ENCODE assay signal across 10 cellular contexts in genomic region chr9:69325409-69326212, GRCh38. TPM values are rescaled to one million over a fixed set of nuclear protein-coding genes. Genes with fewer than 3 reads are reported as not detected.
A peak's percentile ranks its signal among the peaks of the same experiment; 100 is the strongest.
DNase-seq lines count a peak whose midpoint lies in the region; ATAC-seq and TF ChIP-seq lines count a peak whose summit lies in the region.
"Had no signal": no experiment of that assay in that cellular context is flagged by ENCODE, and none has a peak within 500 bp of the region (broad histone marks: within the 10 kb centered on the region; RNA-seq: fewer than 3 reads in every experiment).

No MANE protein-coding gene starts in this region.

- H3K9me2 ChIP-seq in SK-N-SH, result no peaks in the 10 kb centered on the region

- TF ChIP-seq POLR2A in body of pancreas (IDR thresholded peaks at IDR 0.05), result no peak

- CTCF ChIA-PET in SK-N-SH (lab: Yijun Ruan, JAX), result interaction anchor here (0.5 kb wide), 1 partner anchor 127 kb away, joined by 3 read pairs; no protein-coding TSS in a partner anchor

- ATAC-seq in SK-N-SH treated with all-trans-retinoic acid at 6 μM for 48 hours (no peak), body of pancreas (peak; percentile 62), left lobe of liver (peak; percentile 59), sciatic nerve (no peak), HG02852 (IDR thresholded peaks at IDR 0.05; ENCODE audit: unreplicated experiment) (no peak)

- peaks cover 0 to 4% of the 10 kb centered on the region in 2 experiments; a peak in 1 of 4 replicates for H3K4me1 ChIP-seq in SK-N-SH (ENCODE audit: control insufficient read depth in 1 of 2, insufficient read depth in 2 of 2, low read depth in 1 of 2, low read length in 1 of 2)
- H3K4me1 ChIP-seq in body of pancreas, result peaks cover 26% of the 10 kb centered on the region

- H2AFZ ChIP-seq in SK-N-SH (ENCODE audit: low read depth), result no peak overlapping the region

- intact Hi-C loops in body of pancreas (cut with DNase I), result no loop called here
- intact Hi-C loops in sciatic nerve (cut with DNase I), result loop anchor here (10.0 kb wide), 1 partner anchor 81 kb away; no protein-coding TSS in a partner anchor

- 0 out of 2 replicates have a peak overlapping the region, but pooled peaks have one; percentile 37 for H3K4me2 ChIP-seq in SK-N-SH

- peaks cover 69% of the 10 kb centered on the region for H3K27me3 ChIP-seq in SK-N-SH (ENCODE audit: insufficient read depth)
- no peaks in the 10 kb centered on the region for H3K27me3 ChIP-seq in body of pancreas

- H3K4me3 ChIP-seq in SK-N-SH (ENCODE audit: low read depth in 2 of 2, low read length in 1 of 2), result peak overlapping the region in 1 of 2 experiments; percentile 12; a peak in 1 of 4 replicates
- peak overlapping the region in 1 of 2 donors; percentile 34 for H3K4me3 ChIP-seq in body of pancreas

- no peak overlapping the region for H3K27ac ChIP-seq in SK-N-SH (ENCODE audit: low read depth in 2 of 2, low read length in 1 of 2)
- H3K27ac ChIP-seq in body of pancreas, result peak overlapping the region in 3 of 4 donors; percentile 62 to 70 (median 67)
- H3K27ac ChIP-seq in temporal lobe (ENCODE audit: low read depth, low read length), result peak overlapping the region; percentile 17

- TF ChIP-seq RAD21 in SK-N-SH (IDR thresholded peaks at IDR 0.05; ENCODE audit: low read length), result no peak

- TF ChIP-seq CTCF in SK-N-SH (IDR thresholded peaks at IDR 0.05) (no peak), body of pancreas (IDR thresholded peaks at IDR 0.05) (no peak)

- 6% methylated on average over 19 of the region's 64 CpGs for WGBS in SK-N-SH (ENCODE audit: low lambda C conversion rate)
- 5 to 12% methylated on average over 9 to 28 of the region's 64 CpGs for WGBS in body of pancreas, 2 donors

- POLR2A ChIA-PET in SK-N-SH (lab: Yijun Ruan, JAX), result no interaction called here

- H4K20me1 ChIP-seq in SK-N-SH (ENCODE audit: insufficient read depth), result no peaks in the 10 kb centered on the region

- no peak for TF ChIP-seq EP300 in SK-N-SH (IDR thresholded peaks at IDR 0.05; ENCODE audit: borderline replicate concordance in 1 of 2, low read depth in 1 of 2, low read length in 1 of 2)

- DNase-seq in SK-N-SH, result peak; percentile 70
- peak; percentile 21 to 54 (median 30) for DNase-seq in body of pancreas
- no peak for DNase-seq in left lobe of liver (ENCODE audit: low spot score)
- no peak for DNase-seq in sciatic nerve (ENCODE audit: low spot score)
- DNase-seq in MV-4-11 (lab: John Stamatoyannopoulos, UW), result no peak
- DNase-seq: DND-41 had no signal

- H3K36me3 ChIP-seq in SK-N-SH (replicated peaks in 1 of 2; ENCODE audit: control insufficient read depth in 1 of 2, insufficient read depth in 2 of 2, low read length in 1 of 2) (no peaks in the 10 kb centered on the region), body of pancreas (replicated peaks in 1 of 2; ENCODE audit: insufficient read depth in 1 of 2, low read depth in 2 of 2) (no peaks in the 10 kb centered on the region)

- no peaks in the 10 kb centered on the region for H3F3A ChIP-seq in SK-N-SH (replicated peaks; ENCODE audit: insufficient read depth)

- no peak overlapping the region for H3K9ac ChIP-seq in SK-N-SH

- no peaks in the 10 kb centered on the region for H3K9me3 ChIP-seq in SK-N-SH
- H3K9me3 ChIP-seq in body of pancreas, result no peaks in the 10 kb centered on the region

- no peaks in the 10 kb centered on the region for H3K79me2 ChIP-seq in SK-N-SH (ENCODE audit: insufficient read depth)

TF ChIP-seq in SK-N-SH, 30 proteins besides CTCF, POLR2A, EP300 and RAD21:
- TF ChIP-seq USF2 (IDR thresholded peaks at IDR 0.05; ENCODE audit: borderline replicate concordance, low read depth, low read length), result no peak
- TF ChIP-seq EZH2phosphoT487 (IDR thresholded peaks at IDR 0.05; ENCODE audit: borderline replicate concordance, low read depth), result 0 out of 2 replicates have a peak, but pooled peaks have one; percentile 74
- TF ChIP-seq NFIC (IDR thresholded peaks at IDR 0.05; ENCODE audit: borderline replicate concordance), result no peak
- TF ChIP-seq TEAD4 (IDR thresholded peaks at IDR 0.05; ENCODE audit: borderline replicate concordance, insufficient read depth), result no peak
- TF ChIP-seq TCF12 (IDR thresholded peaks at IDR 0.05), result no peak

TF ChIP-seq in SK-N-SH treated with all-trans-retinoic acid at 6 μM for 48 hours, 23 proteins besides CTCF, POLR2A, EP300 and RAD21:
- TF ChIP-seq ZFP30 (CRISPR knock-in tag; IDR thresholded peaks at IDR 0.05) (no peak), ISL1 (CRISPR knock-in tag; IDR thresholded peaks at IDR 0.05) (no peak), PPARA (CRISPR knock-in tag; IDR thresholded peaks at IDR 0.05; ENCODE audit: borderline replicate concordance) (no peak), POU6F1 (CRISPR knock-in tag; IDR thresholded peaks at IDR 0.05; ENCODE audit: borderline replicate concordance, low read depth) (no peak), TCF4 (CRISPR knock-in tag; IDR thresholded peaks at IDR 0.05; ENCODE audit: borderline replicate concordance) (no peak)

RNA-seq across cellular contexts. Expression of gene ENTREP1, which starts 0.6 kb away (rescaled TPM):
- polyA plus RNA-seq in SK-N-SH (2012; rRNA removed), result not detected in 2 replicates
- polyA plus RNA-seq in SK-N-SH (2012; cell fraction: cytosol; rRNA removed), result not detected in 2 replicates
- polyA plus RNA-seq in SK-N-SH (2012; cell fraction: nucleus; rRNA removed), result 0.04 and 0.07 TPM in 2 replicates
- total RNA-seq in body of pancreas, result 10 to 100 TPM in 1 of 2 donors, 1 to 10 TPM in 1; 6.9 to 10.9 TPM
- total RNA-seq in left lobe of liver, result 0.30 TPM
- total RNA-seq in temporal lobe, result 3.2 TPM
- 2.9 TPM for total RNA-seq in sciatic nerve
- total RNA-seq: RPMI7951 had no signal

Comparison
In these comparisons a context has a peak if more than half of its experiments do, and no peak if none do; other contexts are left out.
1. DNase-seq: peak in SK-N-SH (single experiment) and body of pancreas (4 of 4); none in left lobe of liver (single experiment), sciatic nerve (single experiment) and MV-4-11 (single experiment).
2. H3K27ac ChIP-seq: peak in body of pancreas (3 of 4) and temporal lobe (single experiment); none in SK-N-SH (0 of 2).
3. ATAC-seq: peak in body of pancreas (single experiment) and left lobe of liver (single experiment); none in SK-N-SH treated with all-trans-retinoic acid at 6 μM for 48 hours (single experiment), sciatic nerve (single experiment) and HG02852 (single experiment).